ENCODE assay signal across 10 cellular contexts in genomic region chr1:231093158-231093922, GRCh38. TPM values are rescaled to one million over a fixed set of nuclear protein-coding genes. Genes with fewer than 3 reads are reported as not detected.
DNase-seq lines count a peak whose midpoint lies in the region; ATAC-seq and TF ChIP-seq lines count a peak whose summit lies in the region.
"Had no signal": no experiment of that assay in that cellular context is flagged by ENCODE, and none has a peak within 500 bp of the region (broad histone marks: within the 10 kb centered on the region; RNA-seq: fewer than 3 reads in every experiment).

No MANE protein-coding gene starts in this region.

- H3K27ac Mint-ChIP-seq in brain = peak overlapping the region; percentile 18 to 96 (median 52)
- H3K27ac Mint-ChIP-seq in CD4-positive, alpha-beta T cell = no peak overlapping the region
- H3K27ac Mint-ChIP-seq: naive thymus-derived CD8-positive, alpha-beta T cell had no signal

- 62 to 63% methylated on average over 12 to 13 of the region's 13 CpGs for WGBS in upper lobe of left lung, 2 donors

- peaks cover 21% of the 10 kb centered on the region for H3K27me3 Mint-ChIP-seq in brain
- peaks cover 41% of the 10 kb centered on the region for H3K27me3 Mint-ChIP-seq in CD4-positive, alpha-beta T cell

- TF ChIP-seq EP300 in upper lobe of left lung (IDR thresholded peaks at IDR 0.05) = no peak

- DNase-seq in NCI-H460 (ENCODE audit: extremely low read depth, low read depth) (peak; percentile 36), islet precursor cell (peak; percentile 61), upper lobe of left lung (no peak), AG08395 (ENCODE audit: low spot score) (no peak)
- no peak for DNase-seq in CD4-positive, alpha-beta T cell
- DNase-seq: activated CD4-positive, alpha-beta T cell treated with anti-CD3 and anti-CD28 coated beads for 48 hours; naive thymus-derived CD8-positive, alpha-beta T cell had no signal

- H3K9me3 ChIP-seq in upper lobe of left lung = no peaks in the 10 kb centered on the region
- H3K9me3 ChIP-seq in CD4-positive, alpha-beta T cell (ENCODE audit: control insufficient read depth, low read length) = no peaks in the 10 kb centered on the region
- H3K9me3 ChIP-seq: ascending aorta had no signal

- no peaks in the 10 kb centered on the region for H3K36me3 ChIP-seq in upper lobe of left lung
- H3K36me3 ChIP-seq: ascending aorta had no signal

- peaks cover 23% of the 10 kb centered on the region for H3K4me1 Mint-ChIP-seq in brain
- no peaks in the 10 kb centered on the region for H3K4me1 Mint-ChIP-seq in CD4-positive, alpha-beta T cell (ENCODE audit: low read depth)

- no peak for TF ChIP-seq POLR2A in upper lobe of left lung (IDR thresholded peaks at IDR 0.05)

- ATAC-seq in upper lobe of left lung (ENCODE audit: low FRiP score in 2 of 2) = peak; percentile 31 to 47
- no peak for ATAC-seq in CD4-positive, alpha-beta T cell (ENCODE audit: poor library complexity)
- no peak for ATAC-seq in GM18867 (IDR thresholded peaks at IDR 0.05; ENCODE audit: unreplicated experiment)
- ATAC-seq: naive thymus-derived CD8-positive, alpha-beta T cell had no signal

- peak overlapping the region in 4 of 5 experiments; percentile 36 to 69 (median 56) for H3K4me3 Mint-ChIP-seq in brain
- H3K4me3 Mint-ChIP-seq in CD4-positive, alpha-beta T cell = no peak overlapping the region
- H3K4me3 Mint-ChIP-seq: naive thymus-derived CD8-positive, alpha-beta T cell had no signal

- POLR2A ChIA-PET in CD4-positive, alpha-beta T cell (lab: Charles Lee) = no interaction called here

- H3K9me3 Mint-ChIP-seq in brain = peaks cover 0 to 2% (median 0%) of the 10 kb centered on the region in 5 experiments
- H3K9me3 Mint-ChIP-seq in CD4-positive, alpha-beta T cell = no peaks in the 10 kb centered on the region
- H3K9me3 Mint-ChIP-seq: naive thymus-derived CD8-positive, alpha-beta T cell had no signal

- H3K4me1 ChIP-seq in upper lobe of left lung = peaks cover 0 to 4% (median 4%) of the 10 kb centered on the region in 4 donors
- H3K4me1 ChIP-seq: ascending aorta had no signal

- no peak overlapping the region for H3K4me3 ChIP-seq in upper lobe of left lung
- H3K4me3 ChIP-seq: ascending aorta had no signal

- peak in 1 of 2 experiments; percentile 34 for TF ChIP-seq CTCF in brain (conservative IDR thresholded peaks at IDR 0.05)
- TF ChIP-seq CTCF in upper lobe of left lung (IDR thresholded peaks at IDR 0.05) = no peak
- TF ChIP-seq CTCF in CD4-positive, alpha-beta T cell (IDR thresholded peaks at IDR 0.05) = no peak

- intact Hi-C loops in CD4-positive, alpha-beta T cell (cut with DNase I, micrococcal nuclease) = loop anchor here in 1 of 2 experiments (5.0 kb wide), 1 partner anchor 176 kb away; no protein-coding TSS in a partner anchor

- H3K27me3 ChIP-seq in upper lobe of left lung = no peaks in the 10 kb centered on the region
- peaks cover 8% of the 10 kb centered on the region for H3K27me3 ChIP-seq in CD4-positive, alpha-beta T cell (ENCODE audit: control insufficient read depth, insufficient read depth, low read length)
- H3K27me3 ChIP-seq: ascending aorta had no signal

- no peaks in the 10 kb centered on the region for H3K36me3 Mint-ChIP-seq in brain
- H3K36me3 Mint-ChIP-seq in CD4-positive, alpha-beta T cell (ENCODE audit: low read depth) = no peaks in the 10 kb centered on the region
- H3K36me3 Mint-ChIP-seq: naive thymus-derived CD8-positive, alpha-beta T cell had no signal

- H3K27ac ChIP-seq in upper lobe of left lung = no peak overlapping the region
- no peak overlapping the region for H3K27ac ChIP-seq in CD4-positive, alpha-beta T cell (ENCODE audit: low read depth, low read length)
- H3K27ac ChIP-seq: ascending aorta had no signal

- CTCF ChIA-PET in CD4-positive, alpha-beta T cell (lab: Charles Lee) = no interaction called here

RNA-seq across cellular contexts. Expression of gene FAM89A, which starts 53.3 kb away (rescaled TPM):
- total RNA-seq in NCI-H460 (2014; rRNA removed; shearing (Covaris generic)) = 36.6 and 39.3 TPM in 2 replicates
- 49.1 and 51.8 TPM in 2 replicates for polyA plus RNA-seq in NCI-H460 (2014; cell fraction: nucleus; rRNA removed)
- polyA plus RNA-seq in brain (ENCODE audit: insufficient read depth, low read depth, low replicate concordance) = 6.2 TPM
- 10 to 100 TPM; 17.8 to 64.5 (median 39.3) TPM for total RNA-seq in upper lobe of left lung
- 1 to 10 TPM; 3.3 to 4.0 TPM for total RNA-seq in CD4-positive, alpha-beta T cell

Comparison
In these comparisons a context has a peak if more than half of its experiments do, and no peak if none do; other contexts are left out.
1. DNase-seq: peak in NCI-H460 (single experiment) and islet precursor cell (single experiment); none in upper lobe of left lung (0 of 2), AG08395 (single experiment) and CD4-positive, alpha-beta T cell (0 of 10).
2. ATAC-seq: peak in upper lobe of left lung (2 of 2); none in CD4-positive, alpha-beta T cell (single experiment) and GM18867 (single experiment).